9 cellular contexts compared by ENCODE assay signal in the genomic region with DNA sequence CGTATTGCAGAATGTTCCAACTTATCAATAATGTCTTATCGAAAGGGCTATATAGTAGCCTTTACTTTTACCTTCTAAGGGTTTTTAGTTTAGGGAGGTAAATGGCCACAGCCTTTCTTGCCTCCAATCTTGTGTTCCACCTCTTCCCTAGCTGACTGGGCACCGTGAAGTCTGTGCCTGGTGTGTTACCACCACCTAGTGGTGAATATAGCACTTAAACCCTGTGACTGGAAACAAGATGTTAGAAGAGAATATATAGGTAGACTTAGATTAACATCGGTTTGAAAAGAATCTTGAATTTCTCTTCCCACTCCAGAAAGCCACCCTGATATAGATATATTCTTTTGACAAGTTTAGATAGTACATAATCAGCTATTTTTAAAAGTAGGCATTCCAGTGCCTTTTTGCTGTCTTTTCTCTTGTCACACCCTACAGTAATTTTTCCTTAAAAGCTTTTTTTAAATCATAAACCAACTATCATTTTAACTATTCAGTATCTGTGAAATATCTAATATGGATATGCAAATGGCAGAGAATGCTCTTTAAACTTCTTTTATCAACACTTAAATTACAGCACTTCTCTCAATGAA. TPM values are rescaled to one million over a fixed set of nuclear protein-coding genes. Genes with fewer than 3 reads are reported as not detected.
DNase-seq lines count a peak whose midpoint lies in the region; ATAC-seq and TF ChIP-seq lines count a peak whose summit lies in the region.
"Had no signal": no experiment of that assay in that cellular context is flagged by ENCODE, and none has a peak within 500 bp of the region (broad histone marks: within the 10 kb centered on the region; RNA-seq: fewer than 3 reads in every experiment).

No MANE protein-coding gene starts in this region.

- TF ChIP-seq POLR2A in ovary (IDR thresholded peaks at IDR 0.05) = no peak

- H3K9me3 ChIP-seq in DOHH2 (ENCODE audit: control insufficient read depth, insufficient read depth, low read length) (no peaks in the 10 kb centered on the region), ovary (no peaks in the 10 kb centered on the region)

- H3K4me3 ChIP-seq in DOHH2 (ENCODE audit: low read length) (no peak overlapping the region), ovary (no peak overlapping the region)

- TF ChIP-seq EP300 in ovary (IDR thresholded peaks at IDR 0.05) = no peak

- H3K4me1 ChIP-seq in DOHH2 (ENCODE audit: control insufficient read depth, low read length) (no peaks in the 10 kb centered on the region), foreskin keratinocyte (peaks cover 17% of the 10 kb centered on the region), ovary (ENCODE audit: insufficient read depth) (no peaks in the 10 kb centered on the region)

- H3K27ac ChIP-seq in DOHH2 (ENCODE audit: low read depth, low read length) = no peak overlapping the region
- no peak overlapping the region for H3K27ac ChIP-seq in foreskin keratinocyte
- H3K27ac ChIP-seq in ovary = no peak overlapping the region

- peak; percentile 79 for DNase-seq in OCI-M1 (lab: John Stamatoyannopoulos, UW)
- DNase-seq in foreskin keratinocyte = peak in 1 of 2 donors; percentile 68
- peak; percentile 24 to 64 (median 38) for DNase-seq in ovary
- no peak for DNase-seq in cortex of kidney (lab: John Stamatoyannopoulos, UW)

- H3K27ac Mint-ChIP-seq in activated T-helper 17 cell treated with anti-CD3 and anti-CD28 coated beads, Interleukin-2, amount 50 U/mL, for 72 hours = no peak overlapping the region

- TF ChIP-seq CTCF in DOHH2 (IDR thresholded peaks at IDR 0.05; ENCODE audit: low read depth, low read length, poor library complexity, severe bottlenecking) = peak; percentile 79
- peak; percentile 97 for TF ChIP-seq CTCF in foreskin keratinocyte (conservative IDR thresholded peaks at IDR 0.05)
- peak; percentile 62 to 77 (median 74) for TF ChIP-seq CTCF in ovary (IDR thresholded peaks at IDR 0.05)

- no peak overlapping the region for H3K4me3 Mint-ChIP-seq in activated T-helper 17 cell treated with anti-CD3 and anti-CD28 coated beads, Interleukin-2, amount 50 U/mL, for 72 hours

- H3K4me2 ChIP-seq in DOHH2 (ENCODE audit: low read length) = no peak overlapping the region

- no peaks in the 10 kb centered on the region for H3K36me3 Mint-ChIP-seq in activated T-helper 17 cell treated with anti-CD3 and anti-CD28 coated beads, Interleukin-2, amount 50 U/mL, for 72 hours (ENCODE audit: low read depth)

- H3K4me1 Mint-ChIP-seq in activated T-helper 17 cell treated with anti-CD3 and anti-CD28 coated beads, Interleukin-2, amount 50 U/mL, for 72 hours = no peaks in the 10 kb centered on the region

- no peaks in the 10 kb centered on the region for H4K20me1 ChIP-seq in DOHH2 (ENCODE audit: control insufficient read depth, insufficient read depth, low read depth, low read length)

- intact Hi-C loops in ovary (cut with DNase I) = no loop called here

- no peaks in the 10 kb centered on the region for H3K9me3 Mint-ChIP-seq in activated T-helper 17 cell treated with anti-CD3 and anti-CD28 coated beads, Interleukin-2, amount 50 U/mL, for 72 hours

- no peaks in the 10 kb centered on the region for H3K36me3 ChIP-seq in DOHH2 (ENCODE audit: control insufficient read depth, low read length)
- no peaks in the 10 kb centered on the region for H3K36me3 ChIP-seq in ovary

- H3K9me2 ChIP-seq in DOHH2 (replicated peaks; ENCODE audit: control insufficient read depth, low read length) = no peaks in the 10 kb centered on the region

- WGBS in ovary, 3 donors = 32 to 36% (median 36%) methylated on average over 4 of the region's 4 CpGs

- no peaks in the 10 kb centered on the region for H3F3A ChIP-seq in DOHH2 (ENCODE audit: control insufficient read depth, insufficient read depth)

- peak; percentile 88 for ATAC-seq in GM19468 (IDR thresholded peaks at IDR 0.05; ENCODE audit: extremely low read depth, unreplicated experiment)
- ATAC-seq in HG03558 (IDR thresholded peaks at IDR 0.05; ENCODE audit: extremely low read depth, unreplicated experiment) = peak; percentile 91
- peak; percentile 78 for ATAC-seq in activated T-helper 17 cell treated with anti-CD3 and anti-CD28 coated beads, Interleukin-2, amount 50 U/mL, for 72 hours (replicated peaks)
- peak; percentile 39 for ATAC-seq in foreskin keratinocyte

- peaks cover 17% of the 10 kb centered on the region for H3K27me3 Mint-ChIP-seq in activated T-helper 17 cell treated with anti-CD3 and anti-CD28 coated beads, Interleukin-2, amount 50 U/mL, for 72 hours

- H3K27me3 ChIP-seq in DOHH2 (ENCODE audit: control insufficient read depth, low read length) (no peaks in the 10 kb centered on the region; the same call in 1 of the 2 replicates), foreskin keratinocyte (no peaks in the 10 kb centered on the region), ovary (no peaks in the 10 kb centered on the region)

- H3K79me2 ChIP-seq in DOHH2 (ENCODE audit: control insufficient read depth, low read length) = no peaks in the 10 kb centered on the region

RNA-seq across cellular contexts. Expression of a gene that starts 27.8 kb away (rescaled TPM):
- not detected for total RNA-seq in activated T-helper 17 cell treated with anti-CD3 and anti-CD28 coated beads, Interleukin-2, amount 50 U/mL, for 72 hours
- total RNA-seq in foreskin keratinocyte (not detected in 2 replicates), ovary (not detected)
- polyA plus RNA-seq in foreskin keratinocyte (not detected in 2 replicates), ovary (not detected)
- total RNA-seq: mononuclear cell had no signal

RNA-seq across cellular contexts. Expression of a gene that starts 47.9 kb away (rescaled TPM):
- not detected for total RNA-seq in activated T-helper 17 cell treated with anti-CD3 and anti-CD28 coated beads, Interleukin-2, amount 50 U/mL, for 72 hours
- total RNA-seq in foreskin keratinocyte (not detected in 2 replicates), ovary (not detected)
- polyA plus RNA-seq in foreskin keratinocyte (not detected in 2 replicates), ovary (not detected)
- total RNA-seq: mononuclear cell had no signal

Comparison
In these comparisons a context has a peak if more than half of its experiments do, and no peak if none do; other contexts are left out.
1. ATAC-seq: peak in every context shown above with its lines; median percentile 91 in HG03558; 88 in GM19468; 78 in activated T-helper 17 cell treated with anti-CD3 and anti-CD28 coated beads, Interleukin-2, amount 50 U/mL, for 72 hours; 39 in foreskin keratinocyte.